Comparison of ENCODE assay signal across 9 cellular contexts in genomic region chr17:15409721-15410247, GRCh38. TPM values are rescaled to one million over a fixed set of nuclear protein-coding genes. Genes with fewer than 3 reads are reported as not detected.
DNase-seq lines count a peak whose midpoint lies in the region; ATAC-seq and TF ChIP-seq lines count a peak whose summit lies in the region.
"Had no signal": no experiment of that assay in that cellular context is flagged by ENCODE, and none has a peak within 500 bp of the region (broad histone marks: within the 10 kb centered on the region; RNA-seq: fewer than 3 reads in every experiment).

No MANE protein-coding gene starts in this region.

- H3K36me3 Mint-ChIP-seq in activated CD8-positive, alpha-beta memory T cell treated with anti-CD3 and anti-CD28 coated beads, Interleukin-2, amount 10 ng/mL, durations not matched to agents 7 days and 5 days, result no peaks in the 10 kb centered on the region

- no peak overlapping the region for H3K27ac Mint-ChIP-seq in activated CD8-positive, alpha-beta memory T cell treated with anti-CD3 and anti-CD28 coated beads, Interleukin-2, amount 10 ng/mL, durations not matched to agents 7 days and 5 days

- DNase-seq in COLO829 (ENCODE audit: low spot score) (peak; percentile 96), amniotic stem cell (lab: John Stamatoyannopoulos, UW) (peak; percentile 55), left cardiac atrium (peak; percentile 62), retinal pigment epithelial cell (ENCODE audit: low read depth) (peak; percentile 99), NCI-H2029 (lab: John Stamatoyannopoulos, UW) (no peak), NCI-H69 (lab: John Stamatoyannopoulos, UW) (no peak)
- no peak for DNase-seq in activated CD8-positive, alpha-beta memory T cell treated with anti-CD3 and anti-CD28 coated beads, Interleukin-2, amount 10 ng/mL, durations not matched to agents 7 days and 5 days
- DNase-seq: activated CD4-positive, alpha-beta T cell treated with anti-CD3 and anti-CD28 coated beads, Interleukin-2, amount 50 U/mL, for 48 hours had no signal

- no peaks in the 10 kb centered on the region for H3K4me1 Mint-ChIP-seq in activated CD8-positive, alpha-beta memory T cell treated with anti-CD3 and anti-CD28 coated beads, Interleukin-2, amount 10 ng/mL, durations not matched to agents 7 days and 5 days

- CTCF ChIA-PET in activated CD8-positive, alpha-beta memory T cell treated with anti-CD3 and anti-CD28 coated beads, Interleukin-2, amount 10 ng/mL, durations not matched to agents 7 days and 5 days (lab: Charles Lee), result no interaction called here

- no peak overlapping the region for H3K4me3 Mint-ChIP-seq in activated CD8-positive, alpha-beta memory T cell treated with anti-CD3 and anti-CD28 coated beads, Interleukin-2, amount 10 ng/mL, durations not matched to agents 7 days and 5 days

- intact Hi-C loops in left cardiac atrium (cut with DNase I), result no loop called here

- H3K4me3 ChIP-seq in retinal pigment epithelial cell (ENCODE audit: low read length), result peak overlapping the region; percentile 6

- no peaks in the 10 kb centered on the region for H3K27me3 Mint-ChIP-seq in activated CD8-positive, alpha-beta memory T cell treated with anti-CD3 and anti-CD28 coated beads, Interleukin-2, amount 10 ng/mL, durations not matched to agents 7 days and 5 days

- TF ChIP-seq CTCF in retinal pigment epithelial cell (conservative IDR thresholded peaks at IDR 0.05; ENCODE audit: low read depth, low read length), result no peak

- ATAC-seq in left cardiac atrium (peak; percentile 56 to 81), HG02588 (IDR thresholded peaks at IDR 0.05; ENCODE audit: unreplicated experiment) (no peak)
- ATAC-seq in activated CD8-positive, alpha-beta memory T cell treated with anti-CD3 and anti-CD28 coated beads, Interleukin-2, amount 10 ng/mL, durations not matched to agents 7 days and 5 days, result no peak

- no peaks in the 10 kb centered on the region for H3K9me3 Mint-ChIP-seq in activated CD8-positive, alpha-beta memory T cell treated with anti-CD3 and anti-CD28 coated beads, Interleukin-2, amount 10 ng/mL, durations not matched to agents 7 days and 5 days (ENCODE audit: low read depth)

RNA-seq across cellular contexts. Expression of gene CDRT4, which starts 57.6 kb away (rescaled TPM):
- 1 to 10 TPM; 1.7 to 4.9 TPM for total RNA-seq in left cardiac atrium
- 1 to 10 TPM; 4.9 to 8.4 TPM for total RNA-seq in activated CD8-positive, alpha-beta memory T cell treated with anti-CD3 and anti-CD28 coated beads, Interleukin-2, amount 10 ng/mL, durations not matched to agents 7 days and 5 days

Comparison
In these comparisons a context has a peak if more than half of its experiments do, and no peak if none do; other contexts are left out.
1. DNase-seq: peak in COLO829 (single experiment), amniotic stem cell (single experiment), left cardiac atrium (single experiment) and retinal pigment epithelial cell (single experiment); none in activated CD8-positive, alpha-beta memory T cell treated with anti-CD3 and anti-CD28 coated beads, Interleukin-2, amount 10 ng/mL, durations not matched to agents 7 days and 5 days (single experiment), NCI-H2029 (single experiment) and NCI-H69 (single experiment).
2. ATAC-seq: peak in left cardiac atrium (2 of 2); none in activated CD8-positive, alpha-beta memory T cell treated with anti-CD3 and anti-CD28 coated beads, Interleukin-2, amount 10 ng/mL, durations not matched to agents 7 days and 5 days (single experiment) and HG02588 (single experiment).